ENCODE assay signal across 16 cellular contexts in genomic region chr12:132604108-132605054, GRCh38. TPM values are rescaled to one million over a fixed set of nuclear protein-coding genes. Genes with fewer than 3 reads are reported as not detected.
DNase-seq lines count a peak whose midpoint lies in the region; ATAC-seq and TF ChIP-seq lines count a peak whose summit lies in the region.
"Had no signal": no experiment of that assay in that cellular context is flagged by ENCODE, and none has a peak within 500 bp of the region (broad histone marks: within the 10 kb centered on the region; RNA-seq: fewer than 3 reads in every experiment).

No MANE protein-coding gene starts in this region.

- H3K4me1 ChIP-seq in mucosa of descending colon (ENCODE audit: low read depth) (peaks cover 30% of the 10 kb centered on the region), upper lobe of right lung (peaks cover 10% of the 10 kb centered on the region)

- peak; percentile 12 for ATAC-seq in activated naive CD8-positive, alpha-beta T cell treated with anti-CD3 and anti-CD28 coated beads, Interleukin-2, amount 10 ng/mL, durations not matched to agents 7 days and 5 days (ENCODE audit: low read depth)
- ATAC-seq in activated naive CD8-positive, alpha-beta T cell treated with anti-CD3 and anti-CD28 coated beads, Interleukin-2, amount 50 U/mL, for 24 hours = no peak
- ATAC-seq in Right ventricle myocardium superior (ENCODE audit: poor library complexity) (peak; percentile 59), mucosa of descending colon (peak; percentile 3), upper lobe of right lung (peak; percentile 44)

- peaks cover 33% of the 10 kb centered on the region for H3K27me3 ChIP-seq in upper lobe of right lung

- H3K4me3 ChIP-seq in mucosa of descending colon (no peak overlapping the region), upper lobe of right lung (peak overlapping the region; percentile 48)

- TF ChIP-seq CTCF in mucosa of descending colon (IDR thresholded peaks at IDR 0.05) (no peak), upper lobe of right lung (IDR thresholded peaks at IDR 0.05) (no peak)

- DNase-seq in activated naive CD8-positive, alpha-beta T cell treated with anti-CD3 and anti-CD28 coated beads, Interleukin-2, amount 10 ng/mL, durations not matched to agents 7 days and 5 days = no peak
- DNase-seq in activated naive CD8-positive, alpha-beta T cell treated with anti-CD3 and anti-CD28 coated beads, Interleukin-2, amount 50 U/mL, for 24 hours = no peak
- DNase-seq in Right ventricle myocardium superior (peak; percentile 67), mucosa of descending colon (peak in 2 of 3 donors; percentile 48 to 55), upper lobe of right lung (no peak), head of caudate nucleus (no peak), GDM1 (lab: John Stamatoyannopoulos, UW) (no peak)
- DNase-seq in activated T-cell treated with anti-CD3 and anti-CD28 coated beads, Interleukin-2, amount 50 U/mL, for 24 hours = no peak
- DNase-seq: activated CD4-positive, alpha-beta T cell treated with anti-CD3 and anti-CD28 coated beads, Interleukin-2, amount 50 U/mL, for 48 hours; CD4-positive, alpha-beta memory T cell; EL; NCI-H2107; stimulated activated CD4-positive, alpha-beta T cell treated with anti-CD3 and anti-CD28 coated beads, Interleukin-1b, Interleukin-23, amount 100 ng/mL, for 48 hours had no signal

- POLR2A ChIA-PET in activated naive CD8-positive, alpha-beta T cell treated with anti-CD3 and anti-CD28 coated beads, Interleukin-2, amount 10 ng/mL, durations not matched to agents 7 days and 5 days (lab: Charles Lee) = no interaction called here

- no peaks in the 10 kb centered on the region for H3K9me3 ChIP-seq in mucosa of descending colon
- no peaks in the 10 kb centered on the region for H3K9me3 ChIP-seq in upper lobe of right lung

- intact Hi-C loops in Right ventricle myocardium superior (cut with DNase I) = no loop called here
- intact Hi-C loops in mucosa of descending colon (cut with DNase I, micrococcal nuclease) = no loop called here
- intact Hi-C loops in upper lobe of right lung (cut with DNase I) = no loop called here
- intact Hi-C loops in head of caudate nucleus (cut with DNase I) = no loop called here

- peaks cover 16% of the 10 kb centered on the region for H3K4me1 Mint-ChIP-seq in activated naive CD8-positive, alpha-beta T cell treated with anti-CD3 and anti-CD28 coated beads, Interleukin-2, amount 10 ng/mL, durations not matched to agents 7 days and 5 days
- H3K4me1 Mint-ChIP-seq in activated naive CD8-positive, alpha-beta T cell treated with anti-CD3 and anti-CD28 coated beads, Interleukin-2, amount 50 U/mL, for 24 hours = peaks cover 17% of the 10 kb centered on the region
- peaks cover 19% of the 10 kb centered on the region for H3K4me1 Mint-ChIP-seq in activated T-cell treated with anti-CD3 and anti-CD28 coated beads, Interleukin-2, amount 50 U/mL, for 24 hours (ENCODE audit: low read depth)

- no peaks in the 10 kb centered on the region for H3K36me3 ChIP-seq in mucosa of descending colon (ENCODE audit: low read depth)
- H3K36me3 ChIP-seq in upper lobe of right lung = no peaks in the 10 kb centered on the region

- H3K36me3 Mint-ChIP-seq in activated naive CD8-positive, alpha-beta T cell treated with anti-CD3 and anti-CD28 coated beads, Interleukin-2, amount 10 ng/mL, durations not matched to agents 7 days and 5 days = no peaks in the 10 kb centered on the region
- H3K36me3 Mint-ChIP-seq in activated naive CD8-positive, alpha-beta T cell treated with anti-CD3 and anti-CD28 coated beads, Interleukin-2, amount 50 U/mL, for 24 hours (ENCODE audit: low read depth) = no peaks in the 10 kb centered on the region
- no peaks in the 10 kb centered on the region for H3K36me3 Mint-ChIP-seq in activated T-cell treated with anti-CD3 and anti-CD28 coated beads, Interleukin-2, amount 50 U/mL, for 24 hours (ENCODE audit: low read depth)
- H3K36me3 Mint-ChIP-seq: CD4-positive, alpha-beta memory T cell had no signal

- peaks cover 68% of the 10 kb centered on the region for H3K27me3 Mint-ChIP-seq in activated naive CD8-positive, alpha-beta T cell treated with anti-CD3 and anti-CD28 coated beads, Interleukin-2, amount 10 ng/mL, durations not matched to agents 7 days and 5 days
- H3K27me3 Mint-ChIP-seq in activated naive CD8-positive, alpha-beta T cell treated with anti-CD3 and anti-CD28 coated beads, Interleukin-2, amount 50 U/mL, for 24 hours = peaks cover 66% of the 10 kb centered on the region
- H3K27me3 Mint-ChIP-seq in activated T-cell treated with anti-CD3 and anti-CD28 coated beads, Interleukin-2, amount 50 U/mL, for 24 hours = peaks cover 80% of the 10 kb centered on the region

- H3K27ac Mint-ChIP-seq in activated naive CD8-positive, alpha-beta T cell treated with anti-CD3 and anti-CD28 coated beads, Interleukin-2, amount 10 ng/mL, durations not matched to agents 7 days and 5 days = no peak overlapping the region
- H3K27ac Mint-ChIP-seq in activated naive CD8-positive, alpha-beta T cell treated with anti-CD3 and anti-CD28 coated beads, Interleukin-2, amount 50 U/mL, for 24 hours = no peak overlapping the region
- no peak overlapping the region for H3K27ac Mint-ChIP-seq in activated T-cell treated with anti-CD3 and anti-CD28 coated beads, Interleukin-2, amount 50 U/mL, for 24 hours
- H3K27ac Mint-ChIP-seq: activated T-helper 1 cell treated with anti-CD3 and anti-CD28 coated beads, Interleukin-12 subunit alpha, Interleukin-12 subunit beta, Interleukin-2, Interleukin-4 antibody, amounts not matched to agents 30 ng/mL and 10 ng/mL and 1 ng/mL, durations not matched to agents 14 hours and 24 hours and 36 hours; CD4-positive, alpha-beta memory T cell had no signal

- no peak overlapping the region for H3K4me3 Mint-ChIP-seq in activated naive CD8-positive, alpha-beta T cell treated with anti-CD3 and anti-CD28 coated beads, Interleukin-2, amount 10 ng/mL, durations not matched to agents 7 days and 5 days
- no peak overlapping the region for H3K4me3 Mint-ChIP-seq in activated naive CD8-positive, alpha-beta T cell treated with anti-CD3 and anti-CD28 coated beads, Interleukin-2, amount 50 U/mL, for 24 hours
- H3K4me3 Mint-ChIP-seq in activated T-cell treated with anti-CD3 and anti-CD28 coated beads, Interleukin-2, amount 50 U/mL, for 24 hours = no peak overlapping the region
- H3K4me3 Mint-ChIP-seq: activated T-helper 1 cell treated with anti-CD3 and anti-CD28 coated beads, Interleukin-12 subunit alpha, Interleukin-12 subunit beta, Interleukin-2, Interleukin-4 antibody, amounts not matched to agents 30 ng/mL and 10 ng/mL and 1 ng/mL, durations not matched to agents 14 hours and 24 hours and 36 hours; CD4-positive, alpha-beta memory T cell had no signal

- H3K27ac ChIP-seq in upper lobe of right lung = peak overlapping the region; percentile 82

- no peaks in the 10 kb centered on the region for H3K9me3 Mint-ChIP-seq in activated naive CD8-positive, alpha-beta T cell treated with anti-CD3 and anti-CD28 coated beads, Interleukin-2, amount 10 ng/mL, durations not matched to agents 7 days and 5 days
- H3K9me3 Mint-ChIP-seq in activated naive CD8-positive, alpha-beta T cell treated with anti-CD3 and anti-CD28 coated beads, Interleukin-2, amount 50 U/mL, for 24 hours = no peaks in the 10 kb centered on the region
- no peaks in the 10 kb centered on the region for H3K9me3 Mint-ChIP-seq in activated T-cell treated with anti-CD3 and anti-CD28 coated beads, Interleukin-2, amount 50 U/mL, for 24 hours
- H3K9me3 Mint-ChIP-seq: activated T-helper 1 cell treated with anti-CD3 and anti-CD28 coated beads, Interleukin-12 subunit alpha, Interleukin-12 subunit beta, Interleukin-2, Interleukin-4 antibody, amounts not matched to agents 30 ng/mL and 10 ng/mL and 1 ng/mL, durations not matched to agents 14 hours and 24 hours and 36 hours had no signal

RNA-seq across cellular contexts. Expression of gene LRCOL1, which starts 6.0 kb away (rescaled TPM):
- total RNA-seq in activated naive CD8-positive, alpha-beta T cell treated with anti-CD3 and anti-CD28 coated beads, Interleukin-2, amount 10 ng/mL, durations not matched to agents 7 days and 5 days = not detected
- not detected for total RNA-seq in Right ventricle myocardium superior
- total RNA-seq in mucosa of descending colon = not detected
- total RNA-seq in upper lobe of right lung = 1.8 TPM
- total RNA-seq: activated T-helper 1 cell treated with anti-CD3 and anti-CD28 coated beads, Interleukin-12 subunit alpha, Interleukin-12 subunit beta, Interleukin-2, Interleukin-4 antibody, amounts not matched to agents 30 ng/mL and 10 ng/mL and 1 ng/mL, durations not matched to agents 14 hours and 24 hours and 36 hours; CD4-positive, alpha-beta memory T cell had no signal

RNA-seq across cellular contexts. Expression of gene P2RX2, which starts 14.2 kb away (rescaled TPM):
- not detected for total RNA-seq in activated naive CD8-positive, alpha-beta T cell treated with anti-CD3 and anti-CD28 coated beads, Interleukin-2, amount 10 ng/mL, durations not matched to agents 7 days and 5 days
- not detected for total RNA-seq in Right ventricle myocardium superior
- 1 to 10 TPM in 1 of 3 donors, under 1 TPM in 2; 0.19 to 1.4 (median 0.32) TPM for total RNA-seq in mucosa of descending colon
- total RNA-seq in upper lobe of right lung = 0.55 TPM
- total RNA-seq: A172; activated T-helper 1 cell treated with anti-CD3 and anti-CD28 coated beads, Interleukin-12 subunit alpha, Interleukin-12 subunit beta, Interleukin-2, Interleukin-4 antibody, amounts not matched to agents 30 ng/mL and 10 ng/mL and 1 ng/mL, durations not matched to agents 14 hours and 24 hours and 36 hours; CD4-positive, alpha-beta memory T cell; posterior vena cava had no signal

Comparison
In these comparisons a context has a peak if more than half of its experiments do, and no peak if none do; other contexts are left out.
1. DNase-seq: peak in Right ventricle myocardium superior (single experiment) and mucosa of descending colon (2 of 3); none in activated naive CD8-positive, alpha-beta T cell treated with anti-CD3 and anti-CD28 coated beads, Interleukin-2, amount 10 ng/mL, durations not matched to agents 7 days and 5 days (single experiment), activated naive CD8-positive, alpha-beta T cell treated with anti-CD3 and anti-CD28 coated beads, Interleukin-2, amount 50 U/mL, for 24 hours (single experiment), upper lobe of right lung (single experiment), head of caudate nucleus (0 of 42), GDM1 (single experiment) and activated T-cell treated with anti-CD3 and anti-CD28 coated beads, Interleukin-2, amount 50 U/mL, for 24 hours (single experiment).